In genomic region chr11:65448418-65449196, GRCh38 we compare ENCODE assay signal across 1 cellular context.
TF ChIP-seq lines count a peak whose summit lies in the region.

No MANE protein-coding gene starts in this region.

TF ChIP-seq in HepG2, 621 proteins besides CTCF, POLR2A, EP300 and RAD21 (continued from another document):
- TF ChIP-seq RNF219 (CRISPR knock-in tag; IDR thresholded peaks at IDR 0.05) (no peak), HNF4A (CRISPR knock-in tag; IDR thresholded peaks at IDR 0.05) (no peak), AGO2 (optimal IDR thresholded peaks at IDR 0.05; ENCODE audit: low read depth, low read length) (peak; percentile 28), ZNF496 (CRISPR knock-in tag; IDR thresholded peaks at IDR 0.05; ENCODE audit: insufficient replicate concordance) (no peak), NFE2 (CRISPR knock-in tag; IDR thresholded peaks at IDR 0.05) (no peak), U2AF2 (IDR thresholded peaks at IDR 0.05; ENCODE audit: low read depth, low read length) (no peak), ZNF816 (CRISPR knock-in tag; IDR thresholded peaks at IDR 0.05; ENCODE audit: borderline replicate concordance) (no peak), NFKBIZ (CRISPR knock-in tag; IDR thresholded peaks at IDR 0.05) (no peak), MAF1 (CRISPR knock-in tag; IDR thresholded peaks at IDR 0.05; ENCODE audit: borderline replicate concordance) (no peak), ZNF576 (CRISPR knock-in tag; IDR thresholded peaks at IDR 0.05) (no peak)
